ENCODE assay signal across 1 cellular context in genomic region chr1:157312270-157312812, GRCh38.
TF ChIP-seq lines count a peak whose summit lies in the region.

No MANE protein-coding gene starts in this region.

TF ChIP-seq in K562, 482 proteins besides CTCF, POLR2A, EP300 and RAD21 (continued from another document and continues in another):
- TF ChIP-seq TSHZ1 (CRISPR knock-in tag; IDR thresholded peaks at IDR 0.05) (no peak), GTF2E2 (tag; IDR thresholded peaks at IDR 0.05) (no peak), POLR2G (IDR thresholded peaks at IDR 0.05; ENCODE audit: low read depth, low read length) (no peak), MIER1 (IDR thresholded peaks at IDR 0.05; ENCODE audit: low read depth) (no peak), CREM (IDR thresholded peaks at IDR 0.05; ENCODE audit: low read depth) (0 out of 2 replicates have a peak, but pooled peaks have one; percentile 31), PHF8 (IDR thresholded peaks at IDR 0.05; ENCODE audit: borderline replicate concordance, low read length) (no peak), E2F5 (CRISPR knock-in tag; IDR thresholded peaks at IDR 0.05) (no peak), NRF1 (conservative IDR thresholded peaks at IDR 0.05 in 1 of 2, IDR thresholded peaks at IDR 0.05 in 1 of 2) (no peak), HDGF (IDR thresholded peaks at IDR 0.05) (no peak), TRIM24 (IDR thresholded peaks at IDR 0.05) (peak; percentile 59 to 71; a peak in 3 of 4 replicates), ZBTB40 (IDR thresholded peaks at IDR 0.05) (no peak), ZBTB40 (CRISPR knock-in tag; IDR thresholded peaks at IDR 0.05) (no peak), IFI16 (CRISPR knock-in tag; IDR thresholded peaks at IDR 0.05) (no peak), PHF20 (IDR thresholded peaks at IDR 0.05; ENCODE audit: partially characterized antibody) (no peak), DNMT1 (IDR thresholded peaks at IDR 0.05) (no peak), FOXP4 (CRISPR knock-in tag; IDR thresholded peaks at IDR 0.05; ENCODE audit: borderline replicate concordance) (no peak), NFATC3 (IDR thresholded peaks at IDR 0.05) (no peak), NEUROD1 (IDR thresholded peaks at IDR 0.05; ENCODE audit: borderline replicate concordance, low read depth, low read length, partially characterized antibody) (no peak), IRF2 (CRISPR knock-in tag; IDR thresholded peaks at IDR 0.05) (no peak), ZNF282 (CRISPR knock-in tag; IDR thresholded peaks at IDR 0.05) (no peak), ELF1 (tag; IDR thresholded peaks at IDR 0.05) (no peak), EWSR1 (IDR thresholded peaks at IDR 0.05; ENCODE audit: borderline replicate concordance, low read depth, partially characterized antibody) (no peak), RFX1 (IDR thresholded peaks at IDR 0.05) (no peak), ZBTB49 (CRISPR knock-in tag; IDR thresholded peaks at IDR 0.05; ENCODE audit: borderline replicate concordance) (no peak), ZBTB34 (CRISPR knock-in tag; IDR thresholded peaks at IDR 0.05) (peak; percentile 98), ARHGAP35 (IDR thresholded peaks at IDR 0.05; ENCODE audit: partially characterized antibody) (no peak), TCFL5 (CRISPR knock-in tag; conservative IDR thresholded peaks at IDR 0.05) (no peak), ZKSCAN8 (CRISPR knock-in tag; IDR thresholded peaks at IDR 0.05) (no peak), ZNF395 (CRISPR knock-in tag; IDR thresholded peaks at IDR 0.05) (peak; percentile 68; the same call in 1 of the 2 replicates), ZNF134 (CRISPR knock-in tag; conservative IDR thresholded peaks at IDR 0.05) (no peak), ARID3B (CRISPR knock-in tag; IDR thresholded peaks at IDR 0.05; ENCODE audit: borderline replicate concordance) (no peak)
